Comparison of ENCODE assay signal across 8 cellular contexts in genomic region chr5:94111209-94112004, GRCh38.
DNase-seq lines count a peak whose midpoint lies in the region; ATAC-seq and FAIRE-seq lines count a peak whose summit lies in the region.

No MANE protein-coding gene starts in this region.

- H3K4me1 ChIP-seq in GM23248 (ENCODE audit: insufficient read depth) = peaks cover 9% of the 10 kb centered on the region
- peaks cover 10% of the 10 kb centered on the region for H3K4me1 ChIP-seq in Karpas-422 (ENCODE audit: low read length)

- DNase-seq in Daoy (ENCODE audit: low read depth) (peak; percentile 98), GM23248 (peak; percentile 98), Karpas-422 (peak; percentile 93), RCC 7860 (ENCODE audit: low spot score) (peak; percentile 77), fibroblast of gingiva (ENCODE audit: low read depth) (peak; percentile 95), naive B cell (peak; percentile 93)
- peak; percentile 88 for DNase-seq in activated T-helper 1 cell treated with anti-CD3 and anti-CD28 coated beads, Interleukin-12 subunit alpha, Interleukin-12 subunit beta, Interleukin-2, Interleukin-4 antibody, amounts not matched to agents 30 ng/mL and 10 ng/mL and 1 ng/mL, durations not matched to agents 14 hours and 24 hours and 36 hours (ENCODE audit: low spot score)
- DNase-seq in stimulated activated effector memory CD8-positive, alpha-beta T cell treated with anti-CD3 and anti-CD28 coated beads, Interleukin-12 subunit alpha, Interleukin-12 subunit beta, amount 100 ng/mL, for 72 hours (ENCODE audit: low spot score in 2 of 2) = peak; percentile 81 to 93

- peaks cover 3% of the 10 kb centered on the region for H3K27me3 Mint-ChIP-seq in activated T-helper 1 cell treated with anti-CD3 and anti-CD28 coated beads, Interleukin-12 subunit alpha, Interleukin-12 subunit beta, Interleukin-2, Interleukin-4 antibody, amounts not matched to agents 30 ng/mL and 10 ng/mL and 1 ng/mL, durations not matched to agents 14 hours and 24 hours and 36 hours (ENCODE audit: insufficient read depth)
- peaks cover 15 to 23% (median 22%) of the 10 kb centered on the region in 3 donors for H3K27me3 Mint-ChIP-seq in naive B cell

- peak overlapping the region; percentile 88 for H3K9ac ChIP-seq in GM23248
- peak overlapping the region; percentile 77 for H3K9ac ChIP-seq in Karpas-422 (ENCODE audit: low read length)

- peaks cover 31% of the 10 kb centered on the region for H3K4me1 Mint-ChIP-seq in activated T-helper 1 cell treated with anti-CD3 and anti-CD28 coated beads, Interleukin-12 subunit alpha, Interleukin-12 subunit beta, Interleukin-2, Interleukin-4 antibody, amounts not matched to agents 30 ng/mL and 10 ng/mL and 1 ng/mL, durations not matched to agents 14 hours and 24 hours and 36 hours (ENCODE audit: low read depth)
- peaks cover 18 to 45% (median 33%) of the 10 kb centered on the region in 3 donors for H3K4me1 Mint-ChIP-seq in naive B cell
- peaks cover 35% of the 10 kb centered on the region for H3K4me1 Mint-ChIP-seq in stimulated activated effector memory CD8-positive, alpha-beta T cell treated with anti-CD3 and anti-CD28 coated beads, Interleukin-12 subunit alpha, Interleukin-12 subunit beta, amount 100 ng/mL, for 72 hours

- H2AFZ ChIP-seq in GM23248 (peak overlapping the region; percentile 96), Karpas-422 (ENCODE audit: low read length) (0 out of 2 replicates have a peak overlapping the region, but pooled peaks have one; percentile 5)

- no peaks in the 10 kb centered on the region for H3F3A ChIP-seq in GM23248 (ENCODE audit: insufficient read depth)

- in situ Hi-C loops in GM23248 (cut with MboI) = no loop called here

- peak overlapping the region; percentile 78 for H3K27ac ChIP-seq in GM23248
- H3K27ac ChIP-seq in Karpas-422 (ENCODE audit: low read length) = no peak overlapping the region

- peak; percentile 49 for FAIRE-seq in RCC 7860 (lab: Jason Lieb, UNC)

- H3K4me3 ChIP-seq in GM23248 (peak overlapping the region; percentile 86), Karpas-422 (ENCODE audit: low read length) (peak overlapping the region; percentile 73)

- H3K9me3 ChIP-seq in GM23248 (ENCODE audit: low read depth) = no peaks in the 10 kb centered on the region
- peaks cover under 1% of the 10 kb centered on the region; the same call in 1 of the 2 replicates for H3K9me3 ChIP-seq in Karpas-422 (ENCODE audit: low read length)

- ATAC-seq in naive B cell (ENCODE audit: low read depth in 2 of 2) = peak; percentile 97 to 98
- ATAC-seq in stimulated activated effector memory CD8-positive, alpha-beta T cell treated with anti-CD3 and anti-CD28 coated beads, Interleukin-12 subunit alpha, Interleukin-12 subunit beta, amount 100 ng/mL, for 72 hours = peak; percentile 99

- WGBS in GM23248 (ENCODE audit: low coverage in 1 of 2, low lambda C conversion rate in 2 of 2, missing lambda C conversion rate in 2 of 2), 2 experiments = 1 to 3% methylated on average over 45 to 50 of the region's 51 CpGs

- no peaks in the 10 kb centered on the region for H4K20me1 ChIP-seq in GM23248 (ENCODE audit: insufficient read depth)
- H4K20me1 ChIP-seq in Karpas-422 (ENCODE audit: insufficient read depth, low read depth, low read length) = no peaks in the 10 kb centered on the region

- H3K27me3 ChIP-seq in GM23248 (replicated peaks; ENCODE audit: insufficient read depth) = no peaks in the 10 kb centered on the region
- H3K27me3 ChIP-seq in Karpas-422 (ENCODE audit: low read length) = no peaks in the 10 kb centered on the region

- intact Hi-C loops in activated T-helper 1 cell treated with anti-CD3 and anti-CD28 coated beads, Interleukin-12 subunit alpha, Interleukin-12 subunit beta, Interleukin-2, Interleukin-4 antibody, amounts not matched to agents 30 ng/mL and 10 ng/mL and 1 ng/mL, durations not matched to agents 14 hours and 24 hours and 36 hours (cut with micrococcal nuclease) = loop anchor here (1.0 to 10.0 kb wide), 6 partner anchors 276 to 1441 kb away; partner anchors contain the start of gene SKIC3

- H3K4me3 Mint-ChIP-seq in activated T-helper 1 cell treated with anti-CD3 and anti-CD28 coated beads, Interleukin-12 subunit alpha, Interleukin-12 subunit beta, Interleukin-2, Interleukin-4 antibody, amounts not matched to agents 30 ng/mL and 10 ng/mL and 1 ng/mL, durations not matched to agents 14 hours and 24 hours and 36 hours = peak overlapping the region; percentile 93
- H3K4me3 Mint-ChIP-seq in naive B cell = peak overlapping the region; percentile 91 to 99 (median 97)
- peak overlapping the region; percentile 88 for H3K4me3 Mint-ChIP-seq in stimulated activated effector memory CD8-positive, alpha-beta T cell treated with anti-CD3 and anti-CD28 coated beads, Interleukin-12 subunit alpha, Interleukin-12 subunit beta, amount 100 ng/mL, for 72 hours

- H3K9me2 ChIP-seq in GM23248 (ENCODE audit: insufficient read depth) = no peaks in the 10 kb centered on the region
- H3K9me2 ChIP-seq in Karpas-422 (replicated peaks; ENCODE audit: insufficient read depth, low read length) = no peaks in the 10 kb centered on the region

- H3K27ac Mint-ChIP-seq in activated T-helper 1 cell treated with anti-CD3 and anti-CD28 coated beads, Interleukin-12 subunit alpha, Interleukin-12 subunit beta, Interleukin-2, Interleukin-4 antibody, amounts not matched to agents 30 ng/mL and 10 ng/mL and 1 ng/mL, durations not matched to agents 14 hours and 24 hours and 36 hours = peak overlapping the region; percentile 89
- peak overlapping the region; percentile 96 to 98 (median 98) for H3K27ac Mint-ChIP-seq in naive B cell
- peak overlapping the region; percentile 98 for H3K27ac Mint-ChIP-seq in stimulated activated effector memory CD8-positive, alpha-beta T cell treated with anti-CD3 and anti-CD28 coated beads, Interleukin-12 subunit alpha, Interleukin-12 subunit beta, amount 100 ng/mL, for 72 hours

- H3K36me3 Mint-ChIP-seq in activated T-helper 1 cell treated with anti-CD3 and anti-CD28 coated beads, Interleukin-12 subunit alpha, Interleukin-12 subunit beta, Interleukin-2, Interleukin-4 antibody, amounts not matched to agents 30 ng/mL and 10 ng/mL and 1 ng/mL, durations not matched to agents 14 hours and 24 hours and 36 hours (ENCODE audit: low read depth) = peaks cover 17% of the 10 kb centered on the region
- H3K36me3 Mint-ChIP-seq in naive B cell = peaks cover 12 to 14% of the 10 kb centered on the region in 2 donors
- H3K36me3 Mint-ChIP-seq in stimulated activated effector memory CD8-positive, alpha-beta T cell treated with anti-CD3 and anti-CD28 coated beads, Interleukin-12 subunit alpha, Interleukin-12 subunit beta, amount 100 ng/mL, for 72 hours = peaks cover 11% of the 10 kb centered on the region

- peak overlapping the region; percentile 82 for H3K4me2 ChIP-seq in GM23248 (ENCODE audit: unreplicated experiment)
- H3K4me2 ChIP-seq in Karpas-422 (ENCODE audit: low read depth, low read length, poor library complexity, severe bottlenecking) = peak overlapping the region; percentile 76

- H3K9me3 Mint-ChIP-seq in activated T-helper 1 cell treated with anti-CD3 and anti-CD28 coated beads, Interleukin-12 subunit alpha, Interleukin-12 subunit beta, Interleukin-2, Interleukin-4 antibody, amounts not matched to agents 30 ng/mL and 10 ng/mL and 1 ng/mL, durations not matched to agents 14 hours and 24 hours and 36 hours = peaks cover 28% of the 10 kb centered on the region
- peaks cover 0 to 27% (median 13%) of the 10 kb centered on the region in 7 donors for H3K9me3 Mint-ChIP-seq in naive B cell
- H3K9me3 Mint-ChIP-seq in stimulated activated effector memory CD8-positive, alpha-beta T cell treated with anti-CD3 and anti-CD28 coated beads, Interleukin-12 subunit alpha, Interleukin-12 subunit beta, amount 100 ng/mL, for 72 hours = peaks cover 8% of the 10 kb centered on the region

- H3K79me2 ChIP-seq in GM23248 (ENCODE audit: insufficient read depth) (peaks cover 47% of the 10 kb centered on the region), Karpas-422 (ENCODE audit: low read length) (peaks cover 29% of the 10 kb centered on the region)

- H3K36me3 ChIP-seq in GM23248 (ENCODE audit: low read depth) (no peaks in the 10 kb centered on the region; the same call in 1 of the 2 replicates), Karpas-422 (ENCODE audit: insufficient read depth, low read length) (no peaks in the 10 kb centered on the region)
